Comparison of ENCODE assay signal across 11 cellular contexts in genomic region chr14:102500724-102501123, GRCh38. TPM values are rescaled to one million over a fixed set of nuclear protein-coding genes. Genes with fewer than 3 reads are reported as not detected.
DNase-seq lines count a peak whose midpoint lies in the region; ATAC-seq and TF ChIP-seq lines count a peak whose summit lies in the region.
"Had no signal": no experiment of that assay in that cellular context is flagged by ENCODE, and none has a peak within 500 bp of the region (broad histone marks: within the 10 kb centered on the region; RNA-seq: fewer than 3 reads in every experiment).

No MANE protein-coding gene starts in this region.

- DNase-seq in activated naive CD8-positive, alpha-beta T cell treated with anti-CD3 and anti-CD28 coated beads, Interleukin-2, amount 50 U/mL, for 24 hours, result no peak
- DNase-seq in UCSD-AML1 (lab: John Stamatoyannopoulos, UW; ENCODE audit: unreplicated experiment) (no peak), NCI-H187 treated with DMSO at 0.1 percent for 48 hours (lab: John Stamatoyannopoulos, UW) (no peak)
- DNase-seq: DMS 273 treated with DMSO at 0.1 percent for 48 hours, NCI-H1092, small intestine had no signal

- H3K9me3 Mint-ChIP-seq in activated naive CD8-positive, alpha-beta T cell treated with anti-CD3 and anti-CD28 coated beads, Interleukin-2, amount 50 U/mL, for 24 hours, result no peaks in the 10 kb centered on the region

- no peak for TF ChIP-seq RAD21 in liver (IDR thresholded peaks at IDR 0.05)

- POLR2A ChIA-PET in HEK293 (lab: Yijun Ruan, JAX), result interaction anchor here (0.6 kb wide), 1 partner anchor 33 kb away, joined by 3 read pairs; no protein-coding TSS in a partner anchor

- H3K36me3 ChIP-seq in HEK293 (ENCODE audit: control insufficient read depth in 2 of 2, insufficient read depth in 1 of 2, low read length in 2 of 2), result peaks cover 0 to 43% of the 10 kb centered on the region in 2 experiments; a peak in 1 of 3 replicates
- peaks cover 0 to 15% (median 3%) of the 10 kb centered on the region in 4 donors for H3K36me3 ChIP-seq in liver (ENCODE audit: control insufficient read depth in 4 of 4, insufficient read depth in 3 of 4, low read depth in 1 of 4, low read length in 3 of 4)
- H3K36me3 ChIP-seq in stomach smooth muscle (ENCODE audit: control insufficient read depth in 2 of 2, insufficient read depth in 2 of 2, low read length in 2 of 2), result peaks cover 14 to 21% of the 10 kb centered on the region in 2 donors
- H3K36me3 ChIP-seq: cardiac muscle cell had no signal

- peak overlapping the region; percentile 68 for H3K27ac Mint-ChIP-seq in activated naive CD8-positive, alpha-beta T cell treated with anti-CD3 and anti-CD28 coated beads, Interleukin-2, amount 50 U/mL, for 24 hours

- WGBS in liver, result 92% methylated on average over 3 of the region's 3 CpGs

- H3K4me3 ChIP-seq in HEK293 (ENCODE audit: low read depth, low read length) (no peak overlapping the region), liver (ENCODE audit: low read depth in 1 of 3, low read length in 3 of 3) (no peak overlapping the region), stomach smooth muscle (ENCODE audit: low read length in 2 of 2) (no peak overlapping the region)
- H3K4me3 ChIP-seq: cardiac muscle cell had no signal

- TF ChIP-seq CTCF in HEK293 (tag by site-specific recombination; IDR thresholded peaks at IDR 0.05), result no peak
- TF ChIP-seq CTCF in liver (IDR thresholded peaks at IDR 0.05; ENCODE audit: low read depth, low read length, missing input control), result no peak

- no peaks in the 10 kb centered on the region for H3K36me3 Mint-ChIP-seq in activated naive CD8-positive, alpha-beta T cell treated with anti-CD3 and anti-CD28 coated beads, Interleukin-2, amount 50 U/mL, for 24 hours (ENCODE audit: low read depth)

- no peaks in the 10 kb centered on the region for H3K27me3 Mint-ChIP-seq in activated naive CD8-positive, alpha-beta T cell treated with anti-CD3 and anti-CD28 coated beads, Interleukin-2, amount 50 U/mL, for 24 hours

- ATAC-seq in activated naive CD8-positive, alpha-beta T cell treated with anti-CD3 and anti-CD28 coated beads, Interleukin-2, amount 50 U/mL, for 24 hours, result no peak
- ATAC-seq in GM18907 (IDR thresholded peaks at IDR 0.05; ENCODE audit: unreplicated experiment), result no peak

- CTCF ChIA-PET in HEK293 (lab: Yijun Ruan, JAX), result interaction anchor here (0.8 kb wide), 1 partner anchor 46 kb away, joined by 4 read pairs; no protein-coding TSS in a partner anchor

- no peaks in the 10 kb centered on the region for H3K27me3 ChIP-seq in liver (ENCODE audit: control insufficient read depth in 4 of 4, insufficient read depth in 4 of 4, low read length in 3 of 4)
- no peaks in the 10 kb centered on the region for H3K27me3 ChIP-seq in stomach smooth muscle (ENCODE audit: control insufficient read depth in 1 of 2, insufficient read depth in 2 of 2, low read length in 2 of 2)
- H3K27me3 ChIP-seq: cardiac muscle cell had no signal

- peaks cover 4% of the 10 kb centered on the region for H3K4me1 Mint-ChIP-seq in activated naive CD8-positive, alpha-beta T cell treated with anti-CD3 and anti-CD28 coated beads, Interleukin-2, amount 50 U/mL, for 24 hours

- H3K4me3 Mint-ChIP-seq in activated naive CD8-positive, alpha-beta T cell treated with anti-CD3 and anti-CD28 coated beads, Interleukin-2, amount 50 U/mL, for 24 hours, result no peak overlapping the region

- H3K27ac ChIP-seq in HEK293 (ENCODE audit: extremely low read depth, low read depth, low read length) (no peak overlapping the region), liver (ENCODE audit: low read depth in 1 of 2, low read length in 2 of 2) (peak overlapping the region; percentile 43 to 48), stomach smooth muscle (ENCODE audit: low read length) (peak overlapping the region; percentile 67)

- H3K4me1 ChIP-seq in HEK293 (ENCODE audit: control insufficient read depth, insufficient read depth, low read length) (no peaks in the 10 kb centered on the region), liver (ENCODE audit: control insufficient read depth in 4 of 4, insufficient read depth in 4 of 4, low read length in 3 of 4) (peaks cover 0 to 3% (median 0%) of the 10 kb centered on the region in 4 donors), stomach smooth muscle (ENCODE audit: control insufficient read depth, insufficient read depth, low read length) (peaks cover 6% of the 10 kb centered on the region)

- H3K9me3 ChIP-seq in HEK293 (ENCODE audit: control insufficient read depth, insufficient read depth, low read depth, low read length), result no peaks in the 10 kb centered on the region
- H3K9me3 ChIP-seq in liver (ENCODE audit: control insufficient read depth in 4 of 4, low read length in 3 of 4), result no peaks in the 10 kb centered on the region
- H3K9me3 ChIP-seq in stomach smooth muscle (ENCODE audit: control insufficient read depth in 2 of 2, low read length in 2 of 2), result no peaks in the 10 kb centered on the region

- no peak overlapping the region for H3K9ac ChIP-seq in liver (ENCODE audit: low read depth in 1 of 2, low read length in 2 of 2)
- no peak overlapping the region for H3K9ac ChIP-seq in stomach smooth muscle (ENCODE audit: low read length in 2 of 2)

TF ChIP-seq in HEK293, 187 proteins besides CTCF, POLR2A, EP300 and RAD21:
- TF ChIP-seq ZNF768 (tag by site-specific recombination; IDR thresholded peaks at IDR 0.05), result peak; percentile 54; the same call in 1 of the 2 replicates
- no peak for TF ChIP-seq ZNF837 (tag by site-specific recombination; IDR thresholded peaks at IDR 0.05)

TF ChIP-seq in liver, 16 proteins besides CTCF, POLR2A, EP300 and RAD21:
- TF ChIP-seq EGR1 (IDR thresholded peaks at IDR 0.05; ENCODE audit: low read depth in 2 of 2) (no peak), GABPA (IDR thresholded peaks at IDR 0.05 in 1 of 2, conservative IDR thresholded peaks at IDR 0.05 in 1 of 2) (no peak), FOXA2 (IDR thresholded peaks at IDR 0.05) (no peak), NR2F2 (IDR thresholded peaks at IDR 0.05) (no peak), SP1 (IDR thresholded peaks at IDR 0.05) (no peak), HNF4G (IDR thresholded peaks at IDR 0.05) (no peak), FOXA1 (IDR thresholded peaks at IDR 0.05) (no peak), ATF3 (IDR thresholded peaks at IDR 0.05) (no peak), MAX (IDR thresholded peaks at IDR 0.05) (no peak), TAF1 (conservative IDR thresholded peaks at IDR 0.05) (no peak), ZBTB33 (IDR thresholded peaks at IDR 0.05) (no peak), YY1 (IDR thresholded peaks at IDR 0.05) (no peak), JUND (IDR thresholded peaks at IDR 0.05) (no peak), RXRA (IDR thresholded peaks at IDR 0.05) (no peak), HNF4A (conservative IDR thresholded peaks at IDR 0.05) (no peak)
- TF ChIP-seq, protein P1, sequence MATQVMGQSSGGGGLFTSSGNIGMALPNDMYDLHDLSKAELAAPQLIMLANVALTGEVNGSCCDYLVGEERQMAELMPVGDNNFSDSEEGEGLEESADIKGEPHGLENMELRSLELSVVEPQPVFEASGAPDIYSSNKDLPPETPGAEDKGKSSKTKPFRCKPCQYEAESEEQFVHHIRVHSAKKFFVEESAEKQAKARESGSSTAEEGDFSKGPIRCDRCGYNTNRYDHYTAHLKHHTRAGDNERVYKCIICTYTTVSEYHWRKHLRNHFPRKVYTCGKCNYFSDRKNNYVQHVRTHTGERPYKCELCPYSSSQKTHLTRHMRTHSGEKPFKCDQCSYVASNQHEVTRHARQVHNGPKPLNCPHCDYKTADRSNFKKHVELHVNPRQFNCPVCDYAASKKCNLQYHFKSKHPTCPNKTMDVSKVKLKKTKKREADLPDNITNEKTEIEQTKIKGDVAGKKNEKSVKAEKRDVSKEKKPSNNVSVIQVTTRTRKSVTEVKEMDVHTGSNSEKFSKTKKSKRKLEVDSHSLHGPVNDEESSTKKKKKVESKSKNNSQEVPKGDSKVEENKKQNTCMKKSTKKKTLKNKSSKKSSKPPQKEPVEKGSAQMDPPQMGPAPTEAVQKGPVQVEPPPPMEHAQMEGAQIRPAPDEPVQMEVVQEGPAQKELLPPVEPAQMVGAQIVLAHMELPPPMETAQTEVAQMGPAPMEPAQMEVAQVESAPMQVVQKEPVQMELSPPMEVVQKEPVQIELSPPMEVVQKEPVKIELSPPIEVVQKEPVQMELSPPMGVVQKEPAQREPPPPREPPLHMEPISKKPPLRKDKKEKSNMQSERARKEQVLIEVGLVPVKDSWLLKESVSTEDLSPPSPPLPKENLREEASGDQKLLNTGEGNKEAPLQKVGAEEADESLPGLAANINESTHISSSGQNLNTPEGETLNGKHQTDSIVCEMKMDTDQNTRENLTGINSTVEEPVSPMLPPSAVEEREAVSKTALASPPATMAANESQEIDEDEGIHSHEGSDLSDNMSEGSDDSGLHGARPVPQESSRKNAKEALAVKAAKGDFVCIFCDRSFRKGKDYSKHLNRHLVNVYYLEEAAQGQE (IDR thresholded peaks at IDR 0.05), result no peak

RNA-seq across cellular contexts. Expression of gene ANKRD9, which starts 8.9 kb away (rescaled TPM):
- 10 to 100 TPM; 11.5 to 67.5 TPM for total RNA-seq in liver
- polyA plus RNA-seq in liver, result 1 to 10 TPM; 1.5 to 3.6 TPM
